ENCODE assay signal across 23 cellular contexts in genomic region chr12:56808954-56809353, GRCh38. TPM values are rescaled to one million over a fixed set of nuclear protein-coding genes. Genes with fewer than 3 reads are reported as not detected.
DNase-seq lines count a peak whose midpoint lies in the region; ATAC-seq and TF ChIP-seq lines count a peak whose summit lies in the region.
"Had no signal": no experiment of that assay in that cellular context is flagged by ENCODE, and none has a peak within 500 bp of the region (broad histone marks: within the 10 kb centered on the region; RNA-seq: fewer than 3 reads in every experiment).

No MANE protein-coding gene starts in this region.

- H3K9me2 ChIP-seq in PC-3 (replicated peaks; ENCODE audit: low read length): no peaks in the 10 kb centered on the region

- TF ChIP-seq EP300 in gastroesophageal sphincter (IDR thresholded peaks at IDR 0.05): no peak

- DNase-seq in A172 (ENCODE audit: low spot score): peak; percentile 76
- peak; percentile 86 for DNase-seq in PC-3
- peak; percentile 9 for DNase-seq in fibroblast of mammary gland (ENCODE audit: low read depth)
- DNase-seq in NOMO-1 (lab: John Stamatoyannopoulos, UW; ENCODE audit: unreplicated experiment in 2 of 2): no peak
- no peak for DNase-seq in stimulated activated CD4-positive, alpha-beta T cell treated with anti-CD3 and anti-CD28 coated beads, Interleukin-2, amount 100 ng/mL, for 48 hours
- DNase-seq: activated CD4-positive, alpha-beta T cell treated with anti-CD3 and anti-CD28 coated beads, Interleukin-2, amount 10 ng/mL, durations not matched to agents 24 days and 14 days; activated CD8-positive, alpha-beta memory T cell treated with anti-CD3 and anti-CD28 coated beads, Interleukin-2, amount 10 ng/mL, durations not matched to agents 7 days and 5 days; activated naive CD4-positive, alpha-beta T cell; activated T-cell treated with anti-CD3 and anti-CD28 coated beads, Interleukin-2, amount 50 U/mL, for 72 hours; BE2C; DMS79; NCI-H1105 treated with DMSO at 0.1 percent for 48 hours; NCI-H1930; NCI-H345; stimulated activated CD4-positive, alpha-beta T cell treated with anti-CD3 and anti-CD28 coated beads, Interleukin-2, amount 100 ng/mL, for 24 hours had no signal

- 92% methylated on average over 4 of the region's 4 CpGs; no CpG with 5 or more reads in 1 of the 2 donors for WGBS in gastroesophageal sphincter (ENCODE audit: low coverage in 1 of 2), 2 donors

- H3K27ac ChIP-seq in HEK293 (ENCODE audit: extremely low read depth, low read depth, low read length) (no peak overlapping the region), PC-3 (ENCODE audit: low read length) (peak overlapping the region; percentile 43), gastroesophageal sphincter (no peak overlapping the region)
- H3K27ac ChIP-seq: right atrium auricular region, tibial nerve, VCaP had no signal

- intact Hi-C loops in PC-3 (cut with micrococcal nuclease): no loop called here

- H3K4me1 ChIP-seq in HEK293 (ENCODE audit: control insufficient read depth, insufficient read depth, low read length) (no peaks in the 10 kb centered on the region), PC-3 (ENCODE audit: insufficient read depth, low read length) (peaks cover 6% of the 10 kb centered on the region), gastroesophageal sphincter (peaks cover 0 to 5% (median 0%) of the 10 kb centered on the region in 3 donors)
- H3K4me1 ChIP-seq: BE2C, right atrium auricular region, tibial nerve had no signal

- H3K9ac ChIP-seq in PC-3 (ENCODE audit: low read length): no peak overlapping the region

- H3K4me3 ChIP-seq in HEK293 (ENCODE audit: low read depth, low read length) (no peak overlapping the region), PC-3 (ENCODE audit: low read length) (no peak overlapping the region), fibroblast of mammary gland (ENCODE audit: control insufficient read depth, low read depth, low read length) (no peak overlapping the region), gastroesophageal sphincter (no peak overlapping the region)
- H3K4me3 ChIP-seq: lung, right atrium auricular region, tibial nerve had no signal

- TF ChIP-seq CTCF in HEK293 (tag by site-specific recombination; IDR thresholded peaks at IDR 0.05): no peak
- no peak for TF ChIP-seq CTCF in PC-3 (conservative IDR thresholded peaks at IDR 0.05; ENCODE audit: low read depth, low read length)
- TF ChIP-seq CTCF in fibroblast of mammary gland (conservative IDR thresholded peaks at IDR 0.05; ENCODE audit: control insufficient read depth, insufficient read depth, low read depth, low read length): no peak
- no peak for TF ChIP-seq CTCF in gastroesophageal sphincter (IDR thresholded peaks at IDR 0.05)

- CTCF ChIA-PET in HEK293 (lab: Yijun Ruan, JAX): no interaction called here
- CTCF ChIA-PET in PC-3 (lab: Charles Lee): no interaction called here

- POLR2A ChIA-PET in HEK293 (lab: Yijun Ruan, JAX) (no interaction called here), PC-3 (lab: Charles Lee; ENCODE audit: unreplicated experiment) (no interaction called here)

- BruUV-seq in PC-3 (replicated peaks; lab: Mats Ljungman, UMichigan): no TSS peak

- no peaks in the 10 kb centered on the region for H3K27me3 ChIP-seq in PC-3 (ENCODE audit: low read length)
- H3K27me3 ChIP-seq in gastroesophageal sphincter: no peaks in the 10 kb centered on the region
- H3K27me3 ChIP-seq: right atrium auricular region, tibial nerve had no signal

- no peak for TF ChIP-seq POLR2A in gastroesophageal sphincter (IDR thresholded peaks at IDR 0.05)

- no peaks in the 10 kb centered on the region for H3K79me2 ChIP-seq in PC-3 (ENCODE audit: low read length)

- no peaks in the 10 kb centered on the region for H4K20me1 ChIP-seq in PC-3 (ENCODE audit: low read length)

- H3K9me3 ChIP-seq in HEK293 (ENCODE audit: control insufficient read depth, insufficient read depth, low read depth, low read length): no peaks in the 10 kb centered on the region
- no peaks in the 10 kb centered on the region for H3K9me3 ChIP-seq in PC-3 (ENCODE audit: low read length)
- H3K9me3 ChIP-seq in gastroesophageal sphincter: peaks cover 0 to 24% (median 0%) of the 10 kb centered on the region in 3 donors
- H3K9me3 ChIP-seq: BE2C had no signal

- H3K36me3 ChIP-seq in HEK293 (ENCODE audit: control insufficient read depth in 2 of 2, insufficient read depth in 1 of 2, low read length in 2 of 2): no peaks in the 10 kb centered on the region
- H3K36me3 ChIP-seq in PC-3 (ENCODE audit: low read depth, low read length): no peaks in the 10 kb centered on the region
- H3K36me3 ChIP-seq in gastroesophageal sphincter: no peaks in the 10 kb centered on the region
- H3K36me3 ChIP-seq: BE2C, right atrium auricular region, tibial nerve had no signal

- H2AFZ ChIP-seq in PC-3 (ENCODE audit: low read length): peak overlapping the region; percentile 65

- no peaks in the 10 kb centered on the region for H3F3A ChIP-seq in PC-3 (ENCODE audit: low read length, unreplicated experiment)

- ATAC-seq in PC-3 (peak; percentile 93), gastroesophageal sphincter (no peak), HG02571 (IDR thresholded peaks at IDR 0.05; ENCODE audit: unreplicated experiment) (no peak)
- ATAC-seq: activated CD8-positive, alpha-beta memory T cell treated with anti-CD3 and anti-CD28 coated beads, Interleukin-2, amount 10 ng/mL, durations not matched to agents 7 days and 5 days; activated T-cell treated with anti-CD3 and anti-CD28 coated beads, Interleukin-2, amount 50 U/mL, for 72 hours had no signal

- H3K4me2 ChIP-seq in PC-3 (ENCODE audit: low read length): 0 out of 2 replicates have a peak overlapping the region, but pooled peaks have one; percentile 31

TF ChIP-seq in HEK293, 187 proteins besides CTCF, POLR2A, EP300 and RAD21:
- TF ChIP-seq ZBTB1 (tag by site-specific recombination; IDR thresholded peaks at IDR 0.05) (no peak), ZNF239 (tag by site-specific recombination; IDR thresholded peaks at IDR 0.05) (no peak), ZNF585B (tag by site-specific recombination; IDR thresholded peaks at IDR 0.05) (peak; percentile 71), SETDB1 (IDR thresholded peaks at IDR 0.05; ENCODE audit: insufficient read length, low read length) (peak; percentile 72)

RNA-seq across cellular contexts. Expression of gene HSD17B6, which starts 45.8 kb away (rescaled TPM):
- total RNA-seq in A172 (2014; rRNA removed; shearing (Covaris generic)): 3.7 and 13.8 TPM in 2 replicates
- 0.73 TPM in 1 of 2 replicates, not detected in the other for total RNA-seq in PC-3 (2014; rRNA removed)
- total RNA-seq in gastroesophageal sphincter: 1 to 10 TPM in 3 of 4 donors, not detected in 1; 2.6 to 6.6 (median 5.2) TPM
- total RNA-seq: endothelial cell of umbilical vein had no signal

RNA-seq across cellular contexts. Expression of gene PRIM1, which starts 56.8 kb away (rescaled TPM):
- 32.6 and 45.6 TPM in 2 replicates for total RNA-seq in A172 (2014; rRNA removed; shearing (Covaris generic))
- total RNA-seq in PC-3 (2014; rRNA removed) (25.0 and 32.3 TPM in 2 replicates), gastroesophageal sphincter (10 to 100 TPM in 1 of 4 donors, 1 to 10 TPM in 3; 2.6 to 13.0 (median 5.1) TPM)

Comparison
In these comparisons a context has a peak if more than half of its experiments do, and no peak if none do; other contexts are left out.
1. DNase-seq: peak in A172 (single experiment), PC-3 (single experiment) and fibroblast of mammary gland (single experiment); none in NOMO-1 (0 of 2) and stimulated activated CD4-positive, alpha-beta T cell treated with anti-CD3 and anti-CD28 coated beads, Interleukin-2, amount 100 ng/mL, for 48 hours (0 of 2).